ENCODE assay signal across 14 cellular contexts in the genomic region with DNA sequence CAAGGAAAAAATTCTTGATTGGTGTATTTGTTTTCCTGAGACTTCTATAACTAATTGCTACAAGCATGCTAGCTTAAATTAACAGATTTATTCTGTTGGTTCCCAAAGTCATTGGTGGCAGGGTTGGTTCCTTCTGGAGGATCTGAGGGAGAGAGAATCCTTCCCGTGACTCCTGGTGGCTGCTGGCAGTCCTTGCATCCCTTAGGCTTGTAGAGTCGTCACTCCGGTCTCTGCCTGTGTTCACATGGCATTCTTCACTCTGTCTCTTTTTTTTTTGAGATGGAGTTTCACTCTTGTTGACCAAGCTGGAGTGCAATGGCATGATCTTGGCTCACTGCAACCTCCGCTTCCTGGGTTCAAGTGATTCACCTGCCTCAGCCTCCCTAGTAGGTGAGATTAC.
"Had no signal": no experiment of that assay in that cellular context is flagged by ENCODE, and none has a peak within 500 bp of the region (broad histone marks: within the 10 kb centered on the region; RNA-seq: fewer than 3 reads in every experiment).

No MANE protein-coding gene starts in this region.

- H3K27me3 ChIP-seq: upper lobe of left lung had no signal

- H3K4me3 ChIP-seq: upper lobe of left lung had no signal

- DNase-seq: activated CD4-positive, alpha-beta T cell treated with anti-CD3 and anti-CD28 coated beads for 1 hour; activated CD8-positive, alpha-beta T cell treated with anti-CD3 and anti-CD28 coated beads for 36 hours; activated gamma-delta T cell; activated T-cell treated with anti-CD3 and anti-CD28 coated beads, Interleukin-2, amount 50 U/mL, for 72 hours; anterior cingulate cortex; effector CD8-positive, alpha-beta T cell; head of caudate nucleus; midbrain; stimulated activated CD4-positive, alpha-beta T cell treated with anti-CD3 and anti-CD28 coated beads, Interleukin-15, amount 100 ng/mL, for 24 hours; stimulated activated CD4-positive, alpha-beta T cell treated with anti-CD3 and anti-CD28 coated beads, Interleukin-4, amount 100 ng/mL, for 1 hour; T-helper 1 cell; upper lobe of left lung had no signal

- ATAC-seq: activated CD8-positive, alpha-beta T cell treated with anti-CD3 and anti-CD28 coated beads for 36 hours; activated naive CD4-positive, alpha-beta T cell treated with anti-CD3 and anti-CD28 coated beads, Interleukin-2, amount 50 U/mL, for 72 hours; activated T-cell treated with anti-CD3 and anti-CD28 coated beads, Interleukin-2, amount 50 U/mL, for 72 hours had no signal

- H3K4me3 Mint-ChIP-seq: activated CD8-positive, alpha-beta T cell treated with anti-CD3 and anti-CD28 coated beads for 36 hours; activated T-cell treated with anti-CD3 and anti-CD28 coated beads, Interleukin-2, amount 50 U/mL, for 72 hours; stimulated activated naive CD8-positive, alpha-beta T cell treated with anti-CD3 and anti-CD28 coated beads, Interleukin-15, Interleukin-2, amounts not matched to agents 100 ng/mL and 50 ng/mL, for 24 hours had no signal

- H3K9me3 Mint-ChIP-seq: activated CD8-positive, alpha-beta T cell treated with anti-CD3 and anti-CD28 coated beads for 36 hours; activated naive CD4-positive, alpha-beta T cell treated with anti-CD3 and anti-CD28 coated beads, Interleukin-2, amount 50 U/mL, for 72 hours; activated T-cell treated with anti-CD3 and anti-CD28 coated beads, Interleukin-2, amount 50 U/mL, for 72 hours; stimulated activated naive CD8-positive, alpha-beta T cell treated with anti-CD3 and anti-CD28 coated beads, Interleukin-15, Interleukin-2, amounts not matched to agents 100 ng/mL and 50 ng/mL, for 24 hours had no signal

- H3K27me3 Mint-ChIP-seq: activated CD8-positive, alpha-beta T cell treated with anti-CD3 and anti-CD28 coated beads for 36 hours; stimulated activated naive CD8-positive, alpha-beta T cell treated with anti-CD3 and anti-CD28 coated beads, Interleukin-15, Interleukin-2, amounts not matched to agents 100 ng/mL and 50 ng/mL, for 24 hours had no signal

- H3K9me3 ChIP-seq: upper lobe of left lung had no signal
